Comparison of ENCODE assay signal across 13 cellular contexts in genomic region chr3:182420741-182421140, GRCh38.
DNase-seq lines count a peak whose midpoint lies in the region.
"Had no signal": no experiment of that assay in that cellular context is flagged by ENCODE, and none has a peak within 500 bp of the region (broad histone marks: within the 10 kb centered on the region; RNA-seq: fewer than 3 reads in every experiment).

No MANE protein-coding gene starts in this region.

- peak; percentile 22 for DNase-seq in NCI-H226
- peak; percentile 22 for DNase-seq in kidney tubule cell (ENCODE audit: low spot score)
- peak; percentile 72 for DNase-seq in renal cortical epithelial cell (ENCODE audit: low read depth)
- no peak for DNase-seq in NCI-H345 (lab: John Stamatoyannopoulos, UW)
- DNase-seq in stimulated activated CD4-positive, alpha-beta T cell treated with anti-CD3 and anti-CD28 coated beads, Interleukin-2, amount 100 ng/mL, for 24 hours = no peak
- DNase-seq in SHP77 (lab: John Stamatoyannopoulos, UW) = no peak
- DNase-seq: ACHN; BE2C; CD4-positive, alpha-beta memory T cell; DMS153; DMS79 treated with DMSO at 0.1 percent for 48 hours; EL; H9 had no signal

Comparison
In these comparisons a context has a peak if more than half of its experiments do, and no peak if none do; other contexts are left out.
1. DNase-seq: peak in NCI-H226 (single experiment), kidney tubule cell (single experiment) and renal cortical epithelial cell (single experiment); none in NCI-H345 (single experiment), stimulated activated CD4-positive, alpha-beta T cell treated with anti-CD3 and anti-CD28 coated beads, Interleukin-2, amount 100 ng/mL, for 24 hours (0 of 2) and SHP77 (0 of 2).